Comparison of ENCODE assay signal across 16 cellular contexts in the genomic region with DNA sequence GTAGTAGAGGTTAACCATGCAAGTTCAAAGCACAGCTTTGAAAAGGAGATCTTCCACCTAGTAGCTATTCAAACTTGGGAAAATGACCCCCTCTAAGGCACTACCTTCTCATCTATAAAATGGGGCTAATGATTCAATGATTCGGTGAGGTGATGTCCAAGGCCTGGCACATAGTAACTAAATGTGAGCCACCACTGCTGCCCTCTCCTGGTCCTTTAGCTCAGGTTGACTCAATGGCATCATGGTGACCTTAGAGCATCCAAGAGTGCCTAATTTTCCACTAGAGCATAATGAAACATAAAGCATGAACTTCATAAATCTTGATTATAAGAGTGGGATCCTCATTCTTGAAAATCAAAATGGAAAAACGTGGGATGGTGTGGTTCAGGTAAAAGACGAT. TPM values are rescaled to one million over a fixed set of nuclear protein-coding genes. Genes with fewer than 3 reads are reported as not detected.
"Had no signal": no experiment of that assay in that cellular context is flagged by ENCODE, and none has a peak within 500 bp of the region (broad histone marks: within the 10 kb centered on the region; RNA-seq: fewer than 3 reads in every experiment).

No MANE protein-coding gene starts in this region.

- H3K36me3 Mint-ChIP-seq: activated CD4-positive, alpha-beta memory T cell treated with anti-CD3 and anti-CD28 coated beads for 36 hours; activated naive CD8-positive, alpha-beta T cell treated with anti-CD3 and anti-CD28 coated beads, Interleukin-2, amount 10 ng/mL, durations not matched to agents 7 days and 5 days; type B pancreatic cell had no signal

- H3K4me3 Mint-ChIP-seq: activated CD4-positive, alpha-beta memory T cell treated with anti-CD3 and anti-CD28 coated beads for 36 hours; activated naive CD8-positive, alpha-beta T cell treated with anti-CD3 and anti-CD28 coated beads, Interleukin-2, amount 10 ng/mL, durations not matched to agents 7 days and 5 days; nephron progenitor cell; type B pancreatic cell had no signal

- H3K4me3 ChIP-seq: ascending aorta, esophagus squamous epithelium, heart right ventricle, psoas muscle, sigmoid colon, suprapubic skin had no signal

- H3K4me1 Mint-ChIP-seq: activated naive CD8-positive, alpha-beta T cell treated with anti-CD3 and anti-CD28 coated beads, Interleukin-2, amount 10 ng/mL, durations not matched to agents 7 days and 5 days; nephron progenitor cell had no signal

- H3K36me3 ChIP-seq: ascending aorta, esophagus squamous epithelium, heart right ventricle, sigmoid colon, suprapubic skin had no signal

- H3K9me3 Mint-ChIP-seq: activated CD4-positive, alpha-beta memory T cell treated with anti-CD3 and anti-CD28 coated beads for 36 hours; activated naive CD8-positive, alpha-beta T cell treated with anti-CD3 and anti-CD28 coated beads, Interleukin-2, amount 10 ng/mL, durations not matched to agents 7 days and 5 days; type B pancreatic cell had no signal

- H3K27ac ChIP-seq: ascending aorta, esophagus squamous epithelium, heart right ventricle, psoas muscle, sigmoid colon, suprapubic skin had no signal

- H3K9me3 ChIP-seq: ascending aorta, esophagus squamous epithelium, heart right ventricle, psoas muscle, sigmoid colon, suprapubic skin had no signal

- H3K4me1 ChIP-seq: ascending aorta, esophagus squamous epithelium, heart right ventricle, psoas muscle, sigmoid colon, suprapubic skin had no signal

- ATAC-seq: heart right ventricle; stimulated activated naive CD8-positive, alpha-beta T cell treated with anti-CD3 and anti-CD28 coated beads, Interleukin-15, Interleukin-2, amounts not matched to agents 100 U/mL and 50 U/mL, for 24 hours had no signal

- FAIRE-seq: kidney had no signal

- DNase-seq: activated CD4-positive, alpha-beta memory T cell treated with anti-CD3 and anti-CD28 coated beads for 36 hours; activated CD4-positive, CD25-positive, alpha-beta regulatory T cell treated with anti-CD3 and anti-CD28 coated beads, Interleukin-2, amount 50 U/mL, for 72 hours; activated gamma-delta T cell treated with Interleukin-2 at 50 U/mL for 16 hours; activated naive CD8-positive, alpha-beta T cell treated with anti-CD3 and anti-CD28 coated beads, Interleukin-2, amount 10 ng/mL, durations not matched to agents 7 days and 5 days; activated T-cell treated with anti-CD3 and anti-CD28 coated beads, Interleukin-2, amount 50 U/mL, for 48 hours; esophagus squamous epithelium; foreskin melanocyte; heart right ventricle; kidney; nephron progenitor cell; psoas muscle; sigmoid colon; stimulated activated naive CD8-positive, alpha-beta T cell treated with anti-CD3 and anti-CD28 coated beads, Interleukin-15, Interleukin-2, amounts not matched to agents 100 U/mL and 50 U/mL, for 24 hours had no signal

- H3K27ac Mint-ChIP-seq: activated CD4-positive, alpha-beta memory T cell treated with anti-CD3 and anti-CD28 coated beads for 36 hours; activated naive CD8-positive, alpha-beta T cell treated with anti-CD3 and anti-CD28 coated beads, Interleukin-2, amount 10 ng/mL, durations not matched to agents 7 days and 5 days; nephron progenitor cell; type B pancreatic cell had no signal

- H3K27me3 ChIP-seq: ascending aorta, heart right ventricle, sigmoid colon had no signal

RNA-seq across cellular contexts. Expression of a gene that starts 16.3 kb away (rescaled TPM):
- total RNA-seq: activated naive CD8-positive, alpha-beta T cell treated with anti-CD3 and anti-CD28 coated beads, Interleukin-2, amount 10 ng/mL, durations not matched to agents 7 days and 5 days had no signal
